Comparison of ENCODE assay signal across 1 cellular context in the genomic region with DNA sequence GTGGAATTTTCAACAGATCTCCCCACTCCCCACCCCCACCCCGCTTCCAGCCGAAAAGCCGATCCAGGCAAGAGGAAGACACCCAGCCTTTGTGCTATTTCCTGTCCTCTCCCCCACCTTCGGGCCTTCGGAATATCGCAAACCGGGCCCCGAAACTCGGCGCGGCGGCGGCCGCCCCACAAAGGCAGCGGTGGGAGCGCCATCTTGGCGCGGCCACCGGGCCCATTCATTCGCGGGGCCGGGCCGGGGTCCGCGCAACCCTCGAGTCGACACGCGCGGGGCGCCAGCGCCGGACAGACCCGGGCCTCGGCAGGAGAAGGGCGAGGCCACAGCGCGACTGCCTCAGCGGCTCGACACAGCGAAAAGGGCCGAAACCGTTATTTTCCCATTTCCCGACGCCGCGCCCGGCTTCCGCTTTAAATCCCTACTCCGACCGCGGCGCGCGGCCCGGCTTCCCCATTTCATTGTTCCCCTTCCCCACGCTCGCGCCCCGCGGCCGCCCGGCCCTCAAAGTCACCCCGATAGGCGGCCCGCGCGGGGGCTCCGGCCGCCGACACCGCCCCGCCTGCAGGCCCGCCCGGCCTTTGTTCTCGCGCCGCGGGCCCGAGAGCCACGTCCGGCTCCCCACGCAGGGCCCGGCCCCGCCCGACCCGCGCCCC.
A peak's percentile ranks its signal among the peaks of the same experiment; 100 is the strongest.
TF ChIP-seq lines count a peak whose summit lies in the region.

No MANE protein-coding gene starts in this region.

TF ChIP-seq in HepG2, 621 proteins besides CTCF, POLR2A, EP300 and RAD21 (continued from another document and continues in another):
- TF ChIP-seq, protein P1, sequence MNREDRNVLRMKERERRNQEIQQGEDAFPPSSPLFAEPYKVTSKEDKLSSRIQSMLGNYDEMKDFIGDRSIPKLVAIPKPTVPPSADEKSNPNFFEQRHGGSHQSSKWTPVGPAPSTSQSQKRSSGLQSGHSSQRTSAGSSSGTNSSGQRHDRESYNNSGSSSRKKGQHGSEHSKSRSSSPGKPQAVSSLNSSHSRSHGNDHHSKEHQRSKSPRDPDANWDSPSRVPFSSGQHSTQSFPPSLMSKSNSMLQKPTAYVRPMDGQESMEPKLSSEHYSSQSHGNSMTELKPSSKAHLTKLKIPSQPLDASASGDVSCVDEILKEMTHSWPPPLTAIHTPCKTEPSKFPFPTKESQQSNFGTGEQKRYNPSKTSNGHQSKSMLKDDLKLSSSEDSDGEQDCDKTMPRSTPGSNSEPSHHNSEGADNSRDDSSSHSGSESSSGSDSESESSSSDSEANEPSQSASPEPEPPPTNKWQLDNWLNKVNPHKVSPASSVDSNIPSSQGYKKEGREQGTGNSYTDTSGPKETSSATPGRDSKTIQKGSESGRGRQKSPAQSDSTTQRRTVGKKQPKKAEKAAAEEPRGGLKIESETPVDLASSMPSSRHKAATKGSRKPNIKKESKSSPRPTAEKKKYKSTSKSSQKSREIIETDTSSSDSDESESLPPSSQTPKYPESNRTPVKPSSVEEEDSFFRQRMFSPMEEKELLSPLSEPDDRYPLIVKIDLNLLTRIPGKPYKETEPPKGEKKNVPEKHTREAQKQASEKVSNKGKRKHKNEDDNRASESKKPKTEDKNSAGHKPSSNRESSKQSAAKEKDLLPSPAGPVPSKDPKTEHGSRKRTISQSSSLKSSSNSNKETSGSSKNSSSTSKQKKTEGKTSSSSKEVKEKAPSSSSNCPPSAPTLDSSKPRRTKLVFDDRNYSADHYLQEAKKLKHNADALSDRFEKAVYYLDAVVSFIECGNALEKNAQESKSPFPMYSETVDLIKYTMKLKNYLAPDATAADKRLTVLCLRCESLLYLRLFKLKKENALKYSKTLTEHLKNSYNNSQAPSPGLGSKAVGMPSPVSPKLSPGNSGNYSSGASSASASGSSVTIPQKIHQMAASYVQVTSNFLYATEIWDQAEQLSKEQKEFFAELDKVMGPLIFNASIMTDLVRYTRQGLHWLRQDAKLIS (CRISPR knock-in tag; IDR thresholded peaks at IDR 0.05) = no peak
- TF ChIP-seq KLF6 (CRISPR knock-in tag; IDR thresholded peaks at IDR 0.05) (no peak), CBX5 (CRISPR knock-in tag; IDR thresholded peaks at IDR 0.05; ENCODE audit: borderline replicate concordance) (no peak), ZNF451 (CRISPR knock-in tag; IDR thresholded peaks at IDR 0.05) (no peak), ZNF761 (CRISPR knock-in tag; conservative IDR thresholded peaks at IDR 0.05) (no peak), ZNF746 (CRISPR knock-in tag; IDR thresholded peaks at IDR 0.05) (no peak), HNRNPUL1 (IDR thresholded peaks at IDR 0.05; ENCODE audit: low read depth, low read length) (no peak), YEATS4 (CRISPR knock-in tag; IDR thresholded peaks at IDR 0.05; ENCODE audit: borderline replicate concordance) (peak; percentile 64; the same call in 1 of the 2 replicates), SRSF1 (optimal IDR thresholded peaks at IDR 0.05; ENCODE audit: low read depth, low read length) (no peak), TBX2 (CRISPR knock-in tag; IDR thresholded peaks at IDR 0.05; ENCODE audit: borderline replicate concordance) (peak; percentile 16; the same call in 1 of the 2 replicates), ZNF333 (CRISPR knock-in tag; IDR thresholded peaks at IDR 0.05; ENCODE audit: borderline replicate concordance) (no peak), NAIF1 (CRISPR knock-in tag; IDR thresholded peaks at IDR 0.05; ENCODE audit: borderline replicate concordance) (no peak), FOXA1 (IDR thresholded peaks at IDR 0.05) (no peak), FOXA1 (CRISPR knock-in tag; IDR thresholded peaks at IDR 0.05) (no peak), MTA1 (CRISPR knock-in tag; IDR thresholded peaks at IDR 0.05; ENCODE audit: borderline replicate concordance) (no peak), HOXD1 (CRISPR knock-in tag; IDR thresholded peaks at IDR 0.05) (no peak; the same call in 1 of the 2 replicates), ZNF879 (CRISPR knock-in tag; IDR thresholded peaks at IDR 0.05) (no peak), ZNF232 (CRISPR knock-in tag; IDR thresholded peaks at IDR 0.05; ENCODE audit: borderline replicate concordance) (peak; percentile 46; the same call in 1 of the 2 replicates), CCAR2 (optimal IDR thresholded peaks at IDR 0.05; ENCODE audit: low read depth, low read length) (no peak), ZNF251 (CRISPR knock-in tag; IDR thresholded peaks at IDR 0.05) (no peak), ZIK1 (CRISPR knock-in tag; IDR thresholded peaks at IDR 0.05; ENCODE audit: borderline replicate concordance, low read depth) (no peak), ZBTB1 (CRISPR knock-in tag; IDR thresholded peaks at IDR 0.05; ENCODE audit: borderline replicate concordance) (no peak), ZKSCAN8 (CRISPR knock-in tag; IDR thresholded peaks at IDR 0.05; ENCODE audit: borderline replicate concordance) (no peak), MAF1 (CRISPR knock-in tag; IDR thresholded peaks at IDR 0.05; ENCODE audit: borderline replicate concordance) (no peak)
- TF ChIP-seq, protein P2, sequence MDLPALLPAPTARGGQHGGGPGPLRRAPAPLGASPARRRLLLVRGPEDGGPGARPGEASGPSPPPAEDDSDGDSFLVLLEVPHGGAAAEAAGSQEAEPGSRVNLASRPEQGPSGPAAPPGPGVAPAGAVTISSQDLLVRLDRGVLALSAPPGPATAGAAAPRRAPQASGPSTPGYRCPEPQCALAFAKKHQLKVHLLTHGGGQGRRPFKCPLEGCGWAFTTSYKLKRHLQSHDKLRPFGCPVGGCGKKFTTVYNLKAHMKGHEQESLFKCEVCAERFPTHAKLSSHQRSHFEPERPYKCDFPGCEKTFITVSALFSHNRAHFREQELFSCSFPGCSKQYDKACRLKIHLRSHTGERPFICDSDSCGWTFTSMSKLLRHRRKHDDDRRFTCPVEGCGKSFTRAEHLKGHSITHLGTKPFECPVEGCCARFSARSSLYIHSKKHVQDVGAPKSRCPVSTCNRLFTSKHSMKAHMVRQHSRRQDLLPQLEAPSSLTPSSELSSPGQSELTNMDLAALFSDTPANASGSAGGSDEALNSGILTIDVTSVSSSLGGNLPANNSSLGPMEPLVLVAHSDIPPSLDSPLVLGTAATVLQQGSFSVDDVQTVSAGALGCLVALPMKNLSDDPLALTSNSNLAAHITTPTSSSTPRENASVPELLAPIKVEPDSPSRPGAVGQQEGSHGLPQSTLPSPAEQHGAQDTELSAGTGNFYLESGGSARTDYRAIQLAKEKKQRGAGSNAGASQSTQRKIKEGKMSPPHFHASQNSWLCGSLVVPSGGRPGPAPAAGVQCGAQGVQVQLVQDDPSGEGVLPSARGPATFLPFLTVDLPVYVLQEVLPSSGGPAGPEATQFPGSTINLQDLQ (CRISPR knock-in tag; IDR thresholded peaks at IDR 0.05) = peak; percentile 90
- TF ChIP-seq, protein P3, sequence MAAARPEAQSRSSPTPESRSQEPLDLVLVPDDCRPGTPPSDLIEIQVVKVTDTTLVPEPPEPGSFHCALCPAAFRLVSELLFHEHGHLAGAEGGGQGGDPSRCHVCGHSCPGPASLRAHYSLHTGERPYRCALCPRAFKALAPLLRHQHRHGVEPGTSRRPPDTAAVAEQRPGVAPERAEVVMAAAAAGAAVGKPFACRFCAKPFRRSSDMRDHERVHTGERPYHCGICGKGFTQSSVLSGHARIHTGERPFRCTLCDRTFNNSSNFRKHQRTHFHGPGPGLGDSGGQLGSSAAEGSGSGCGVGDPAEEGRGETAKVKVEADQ (CRISPR knock-in tag; IDR thresholded peaks at IDR 0.05; ENCODE audit: borderline replicate concordance) = no peak
- TF ChIP-seq, protein P4, sequence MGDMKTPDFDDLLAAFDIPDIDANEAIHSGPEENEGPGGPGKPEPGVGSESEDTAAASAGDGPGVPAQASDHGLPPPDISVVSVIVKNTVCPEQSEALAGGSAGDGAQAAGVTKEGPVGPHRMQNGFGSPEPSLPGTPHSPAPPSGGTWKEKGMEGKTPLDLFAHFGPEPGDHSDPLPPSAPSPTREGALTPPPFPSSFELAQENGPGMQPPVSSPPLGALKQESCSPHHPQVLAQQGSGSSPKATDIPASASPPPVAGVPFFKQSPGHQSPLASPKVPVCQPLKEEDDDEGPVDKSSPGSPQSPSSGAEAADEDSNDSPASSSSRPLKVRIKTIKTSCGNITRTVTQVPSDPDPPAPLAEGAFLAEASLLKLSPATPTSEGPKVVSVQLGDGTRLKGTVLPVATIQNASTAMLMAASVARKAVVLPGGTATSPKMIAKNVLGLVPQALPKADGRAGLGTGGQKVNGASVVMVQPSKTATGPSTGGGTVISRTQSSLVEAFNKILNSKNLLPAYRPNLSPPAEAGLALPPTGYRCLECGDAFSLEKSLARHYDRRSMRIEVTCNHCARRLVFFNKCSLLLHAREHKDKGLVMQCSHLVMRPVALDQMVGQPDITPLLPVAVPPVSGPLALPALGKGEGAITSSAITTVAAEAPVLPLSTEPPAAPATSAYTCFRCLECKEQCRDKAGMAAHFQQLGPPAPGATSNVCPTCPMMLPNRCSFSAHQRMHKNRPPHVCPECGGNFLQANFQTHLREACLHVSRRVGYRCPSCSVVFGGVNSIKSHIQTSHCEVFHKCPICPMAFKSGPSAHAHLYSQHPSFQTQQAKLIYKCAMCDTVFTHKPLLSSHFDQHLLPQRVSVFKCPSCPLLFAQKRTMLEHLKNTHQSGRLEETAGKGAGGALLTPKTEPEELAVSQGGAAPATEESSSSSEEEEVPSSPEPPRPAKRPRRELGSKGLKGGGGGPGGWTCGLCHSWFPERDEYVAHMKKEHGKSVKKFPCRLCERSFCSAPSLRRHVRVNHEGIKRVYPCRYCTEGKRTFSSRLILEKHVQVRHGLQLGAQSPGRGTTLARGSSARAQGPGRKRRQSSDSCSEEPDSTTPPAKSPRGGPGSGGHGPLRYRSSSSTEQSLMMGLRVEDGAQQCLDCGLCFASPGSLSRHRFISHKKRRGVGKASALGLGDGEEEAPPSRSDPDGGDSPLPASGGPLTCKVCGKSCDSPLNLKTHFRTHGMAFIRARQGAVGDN (CRISPR knock-in tag; IDR thresholded peaks at IDR 0.05) = peak; percentile 63
- TF ChIP-seq, protein P5, sequence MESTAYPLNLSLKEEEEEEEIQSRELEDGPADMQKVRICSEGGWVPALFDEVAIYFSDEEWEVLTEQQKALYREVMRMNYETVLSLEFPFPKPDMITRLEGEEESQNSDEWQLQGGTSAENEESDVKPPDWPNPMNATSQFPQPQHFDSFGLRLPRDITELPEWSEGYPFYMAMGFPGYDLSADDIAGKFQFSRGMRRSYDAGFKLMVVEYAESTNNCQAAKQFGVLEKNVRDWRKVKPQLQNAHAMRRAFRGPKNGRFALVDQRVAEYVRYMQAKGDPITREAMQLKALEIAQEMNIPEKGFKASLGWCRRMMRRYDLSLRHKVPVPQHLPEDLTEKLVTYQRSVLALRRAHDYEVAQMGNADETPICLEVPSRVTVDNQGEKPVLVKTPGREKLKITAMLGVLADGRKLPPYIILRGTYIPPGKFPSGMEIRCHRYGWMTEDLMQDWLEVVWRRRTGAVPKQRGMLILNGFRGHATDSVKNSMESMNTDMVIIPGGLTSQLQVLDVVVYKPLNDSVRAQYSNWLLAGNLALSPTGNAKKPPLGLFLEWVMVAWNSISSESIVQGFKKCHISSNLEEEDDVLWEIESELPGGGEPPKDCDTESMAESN (CRISPR knock-in tag; conservative IDR thresholded peaks at IDR 0.05) = 0 out of 2 replicates have a peak, but pooled peaks have one; percentile 22
- TF ChIP-seq, protein P6, sequence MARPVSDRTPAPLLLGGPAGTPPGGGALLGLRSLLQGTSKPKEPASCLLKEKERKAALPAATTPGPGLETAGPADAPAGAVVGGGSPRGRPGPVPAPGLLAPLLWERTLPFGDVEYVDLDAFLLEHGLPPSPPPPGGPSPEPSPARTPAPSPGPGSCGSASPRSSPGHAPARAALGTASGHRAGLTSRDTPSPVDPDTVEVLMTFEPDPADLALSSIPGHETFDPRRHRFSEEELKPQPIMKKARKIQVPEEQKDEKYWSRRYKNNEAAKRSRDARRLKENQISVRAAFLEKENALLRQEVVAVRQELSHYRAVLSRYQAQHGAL (CRISPR knock-in tag; IDR thresholded peaks at IDR 0.05; ENCODE audit: not compliant biosample characterization) = no peak
- TF ChIP-seq, protein P7, sequence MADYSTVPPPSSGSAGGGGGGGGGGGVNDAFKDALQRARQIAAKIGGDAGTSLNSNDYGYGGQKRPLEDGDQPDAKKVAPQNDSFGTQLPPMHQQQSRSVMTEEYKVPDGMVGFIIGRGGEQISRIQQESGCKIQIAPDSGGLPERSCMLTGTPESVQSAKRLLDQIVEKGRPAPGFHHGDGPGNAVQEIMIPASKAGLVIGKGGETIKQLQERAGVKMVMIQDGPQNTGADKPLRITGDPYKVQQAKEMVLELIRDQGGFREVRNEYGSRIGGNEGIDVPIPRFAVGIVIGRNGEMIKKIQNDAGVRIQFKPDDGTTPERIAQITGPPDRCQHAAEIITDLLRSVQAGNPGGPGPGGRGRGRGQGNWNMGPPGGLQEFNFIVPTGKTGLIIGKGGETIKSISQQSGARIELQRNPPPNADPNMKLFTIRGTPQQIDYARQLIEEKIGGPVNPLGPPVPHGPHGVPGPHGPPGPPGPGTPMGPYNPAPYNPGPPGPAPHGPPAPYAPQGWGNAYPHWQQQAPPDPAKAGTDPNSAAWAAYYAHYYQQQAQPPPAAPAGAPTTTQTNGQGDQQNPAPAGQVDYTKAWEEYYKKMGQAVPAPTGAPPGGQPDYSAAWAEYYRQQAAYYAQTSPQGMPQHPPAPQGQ (CRISPR knock-in tag; IDR thresholded peaks at IDR 0.05; ENCODE audit: borderline replicate concordance) = no peak
- TF ChIP-seq, protein P8, sequence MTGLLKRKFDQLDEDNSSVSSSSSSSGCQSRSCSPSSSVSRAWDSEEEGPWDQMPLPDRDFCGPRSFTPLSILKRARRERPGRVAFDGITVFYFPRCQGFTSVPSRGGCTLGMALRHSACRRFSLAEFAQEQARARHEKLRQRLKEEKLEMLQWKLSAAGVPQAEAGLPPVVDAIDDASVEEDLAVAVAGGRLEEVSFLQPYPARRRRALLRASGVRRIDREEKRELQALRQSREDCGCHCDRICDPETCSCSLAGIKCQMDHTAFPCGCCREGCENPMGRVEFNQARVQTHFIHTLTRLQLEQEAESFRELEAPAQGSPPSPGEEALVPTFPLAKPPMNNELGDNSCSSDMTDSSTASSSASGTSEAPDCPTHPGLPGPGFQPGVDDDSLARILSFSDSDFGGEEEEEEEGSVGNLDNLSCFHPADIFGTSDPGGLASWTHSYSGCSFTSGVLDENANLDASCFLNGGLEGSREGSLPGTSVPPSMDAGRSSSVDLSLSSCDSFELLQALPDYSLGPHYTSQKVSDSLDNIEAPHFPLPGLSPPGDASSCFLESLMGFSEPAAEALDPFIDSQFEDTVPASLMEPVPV (CRISPR knock-in tag; IDR thresholded peaks at IDR 0.05) = no peak
- TF ChIP-seq, protein P9, sequence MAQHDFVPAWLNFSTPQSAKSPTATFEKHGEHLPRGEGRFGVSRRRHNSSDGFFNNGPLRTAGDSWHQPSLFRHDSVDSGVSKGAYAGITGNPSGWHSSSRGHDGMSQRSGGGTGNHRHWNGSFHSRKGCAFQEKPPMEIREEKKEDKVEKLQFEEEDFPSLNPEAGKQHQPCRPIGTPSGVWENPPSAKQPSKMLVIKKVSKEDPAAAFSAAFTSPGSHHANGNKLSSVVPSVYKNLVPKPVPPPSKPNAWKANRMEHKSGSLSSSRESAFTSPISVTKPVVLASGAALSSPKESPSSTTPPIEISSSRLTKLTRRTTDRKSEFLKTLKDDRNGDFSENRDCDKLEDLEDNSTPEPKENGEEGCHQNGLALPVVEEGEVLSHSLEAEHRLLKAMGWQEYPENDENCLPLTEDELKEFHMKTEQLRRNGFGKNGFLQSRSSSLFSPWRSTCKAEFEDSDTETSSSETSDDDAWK (CRISPR knock-in tag; IDR thresholded peaks at IDR 0.05) = no peak
- TF ChIP-seq, protein P10, sequence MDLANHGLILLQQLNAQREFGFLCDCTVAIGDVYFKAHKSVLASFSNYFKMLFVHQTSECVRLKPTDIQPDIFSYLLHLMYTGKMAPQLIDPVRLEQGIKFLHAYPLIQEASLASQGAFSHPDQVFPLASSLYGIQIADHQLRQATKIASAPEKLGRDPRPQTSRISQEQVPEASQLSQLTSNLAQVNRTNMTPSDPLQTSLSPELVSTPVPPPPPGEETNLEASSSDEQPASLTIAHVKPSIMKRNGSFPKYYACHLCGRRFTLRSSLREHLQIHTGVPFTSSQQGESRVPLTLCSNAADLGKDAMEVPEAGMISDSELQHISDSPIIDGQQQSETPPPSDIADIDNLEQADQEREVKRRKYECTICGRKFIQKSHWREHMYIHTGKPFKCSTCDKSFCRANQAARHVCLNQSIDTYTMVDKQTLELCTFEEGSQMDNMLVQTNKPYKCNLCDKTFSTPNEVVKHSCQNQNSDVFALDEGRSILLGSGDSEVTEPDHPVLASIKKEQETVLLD (CRISPR knock-in tag; IDR thresholded peaks at IDR 0.05; ENCODE audit: low read depth) = no peak
